21 cellular contexts compared by ENCODE assay signal in genomic region chr9:84111726-84112125, GRCh38.
DNase-seq lines count a peak whose midpoint lies in the region; ATAC-seq, FAIRE-seq and TF ChIP-seq lines count a peak whose summit lies in the region.
"Had no signal": no experiment of that assay in that cellular context is flagged by ENCODE, and none has a peak within 500 bp of the region (broad histone marks: within the 10 kb centered on the region; RNA-seq: fewer than 3 reads in every experiment).

No MANE protein-coding gene starts in this region.

- intact Hi-C loops in K562 (cut with micrococcal nuclease) (no loop called here), left ventricle myocardium inferior (cut with micrococcal nuclease) (no loop called here)

- H3K36me3 ChIP-seq in K562 (ENCODE audit: control insufficient read depth, insufficient read depth, low read length): no peaks in the 10 kb centered on the region
- no peaks in the 10 kb centered on the region for H3K36me3 ChIP-seq in left ventricle myocardium inferior

- TF ChIP-seq POLR2A in K562 (conservative IDR thresholded peaks at IDR 0.05): no peak

- POLR2A ChIA-PET in K562 (lab: Yijun Ruan, JAX): no interaction called here

- H3K9me3 ChIP-seq in K562 (replicated peaks; ENCODE audit: control insufficient read depth, insufficient read depth, low read depth, low read length) (no peaks in the 10 kb centered on the region), left ventricle myocardium inferior (replicated peaks) (peaks cover 34% of the 10 kb centered on the region)

- H3K9ac ChIP-seq in K562 (ENCODE audit: insufficient read depth in 1 of 2, low read depth in 2 of 2, low read length in 2 of 2): no peak overlapping the region

- TF ChIP-seq EP300 in K562 (IDR thresholded peaks at IDR 0.05; ENCODE audit: low read length): no peak

- no peak overlapping the region for H3K27ac ChIP-seq in K562 (ENCODE audit: extremely low read depth, low read depth, low read length)
- H3K27ac ChIP-seq in left ventricle myocardium inferior (replicated peaks): no peak overlapping the region
- H3K27ac ChIP-seq: hepatocyte had no signal

- peak; percentile 13 for DNase-seq in EL
- peak; percentile 93 for DNase-seq in LHCN-M2 (ENCODE audit: low read depth)
- DNase-seq in K562 (ENCODE audit: extremely low read depth in 1 of 4, low spot score in 3 of 4): no peak
- DNase-seq in iris pigment epithelial cell (ENCODE audit: low read depth): peak; percentile 13
- DNase-seq in urothelium cell line (ENCODE audit: low spot score): no peak
- no peak for DNase-seq in left ventricle myocardium inferior
- DNase-seq: activated CD4-positive, alpha-beta T cell treated with anti-CD3 and anti-CD28 coated beads, Interleukin-2, amount 10 ng/mL, durations not matched to agents 7 days and 5 days; central memory CD4-positive, alpha-beta T cell; GF-D8; GOT3; mesendoderm; NCI-H1694; Right ventricle myocardium superior; stimulated activated CD4-positive, alpha-beta T cell treated with anti-CD3 and anti-CD28 coated beads, Interleukin-2, amount 100 ng/mL, for 24 hours; stimulated activated naive CD4-positive, alpha-beta T cell treated with Interleukin-2 at 50 U/mL for 16 hours; trophoblast cell had no signal

- H3K4me3 ChIP-seq in K562 (no peak overlapping the region), left ventricle myocardium inferior (no peak overlapping the region)
- H3K4me3 ChIP-seq: GM12878, hepatocyte had no signal

- no TSS peak for BruUV-seq in K562 (replicated peaks; lab: Mats Ljungman, UMichigan)

- WGBS in K562 (ENCODE audit: insufficient coverage, low coverage, missing lambda C conversion rate): 0% methylated on average over 3 of the region's 3 CpGs

- H2AFZ ChIP-seq in K562 (ENCODE audit: low read depth, low read length): no peak overlapping the region
- H2AFZ ChIP-seq: hepatocyte had no signal

- no peak for TF ChIP-seq CTCF in K562 (IDR thresholded peaks at IDR 0.05 in 2 of 3, conservative IDR thresholded peaks at IDR 0.05 in 1 of 3; ENCODE audit: insufficient read depth in 2 of 3, low read depth in 1 of 3, low read length in 3 of 3)
- no peak for TF ChIP-seq CTCF in left ventricle myocardium inferior (IDR thresholded peaks at IDR 0.05; ENCODE audit: borderline replicate concordance)

- H3K79me2 ChIP-seq in K562 (ENCODE audit: control insufficient read depth, insufficient read depth, low read length): no peaks in the 10 kb centered on the region
- H3K79me2 ChIP-seq: hepatocyte had no signal

- CTCF ChIA-PET in K562 (lab: Yijun Ruan, JAX; ENCODE audit: low intra/inter-chr PET ratio): no interaction called here

- in situ Hi-C loops in K562 (cut with MboI): no loop called here

- FAIRE-seq in K562 (lab: Jason Lieb, UNC) (no peak), urothelium cell line (lab: Jason Lieb, UNC) (no peak)
- FAIRE-seq: GM12878, GM19239 had no signal

- H4K20me1 ChIP-seq in K562 (replicated peaks; ENCODE audit: control insufficient read depth, insufficient read depth, low read length): no peaks in the 10 kb centered on the region

- H3K9me1 ChIP-seq in K562 (ENCODE audit: control insufficient read depth, insufficient read depth, low read length): no peaks in the 10 kb centered on the region

- no peak for TF ChIP-seq RAD21 in K562 (CRISPR knock-in tag; conservative IDR thresholded peaks at IDR 0.05 in 1 of 2, IDR thresholded peaks at IDR 0.05 in 1 of 2)

- ATAC-seq in K562: no peak; the same call in 2 of the 3 replicates
- ATAC-seq in HG03439 (IDR thresholded peaks at IDR 0.05; ENCODE audit: unreplicated experiment): no peak
- ATAC-seq in GM21360 (IDR thresholded peaks at IDR 0.05; ENCODE audit: unreplicated experiment): no peak
- ATAC-seq: GM12878 had no signal

- no peak overlapping the region for H3K4me2 ChIP-seq in K562 (ENCODE audit: insufficient read depth, low read length)
- H3K4me2 ChIP-seq: hepatocyte had no signal

- no peaks in the 10 kb centered on the region for H3K4me1 ChIP-seq in K562 (replicated peaks in 1 of 2; ENCODE audit: control insufficient read depth in 2 of 2, insufficient read depth in 2 of 2, low read length in 2 of 2)
- H3K4me1 ChIP-seq in left ventricle myocardium inferior: peaks cover 8% of the 10 kb centered on the region

- H3K27me3 ChIP-seq in K562 (ENCODE audit: control insufficient read depth in 2 of 2, insufficient read depth in 2 of 2, low read length in 2 of 2) (peaks cover 0 to 4% of the 10 kb centered on the region in 2 experiments; a peak in 1 of 5 replicates), left ventricle myocardium inferior (ENCODE audit: low read depth) (no peaks in the 10 kb centered on the region)

TF ChIP-seq in K562, 482 proteins besides CTCF, POLR2A, EP300 and RAD21:
- TF ChIP-seq ZZZ3 (IDR thresholded peaks at IDR 0.05): no peak
- TF ChIP-seq MCM7 (IDR thresholded peaks at IDR 0.05): no peak
- TF ChIP-seq ZNF695 (CRISPR knock-in tag; IDR thresholded peaks at IDR 0.05): no peak
- peak; percentile 39; the same call in 1 of the 2 replicates for TF ChIP-seq FOSL1 (tag; conservative IDR thresholded peaks at IDR 0.05)
- TF ChIP-seq POLR3G (IDR thresholded peaks at IDR 0.05; ENCODE audit: extremely low read depth, insufficient read length, insufficient replicate concordance): no peak
- no peak for TF ChIP-seq SMC3 (conservative IDR thresholded peaks at IDR 0.05; ENCODE audit: insufficient read depth, low read depth, low read length)
- TF ChIP-seq, protein P1, sequence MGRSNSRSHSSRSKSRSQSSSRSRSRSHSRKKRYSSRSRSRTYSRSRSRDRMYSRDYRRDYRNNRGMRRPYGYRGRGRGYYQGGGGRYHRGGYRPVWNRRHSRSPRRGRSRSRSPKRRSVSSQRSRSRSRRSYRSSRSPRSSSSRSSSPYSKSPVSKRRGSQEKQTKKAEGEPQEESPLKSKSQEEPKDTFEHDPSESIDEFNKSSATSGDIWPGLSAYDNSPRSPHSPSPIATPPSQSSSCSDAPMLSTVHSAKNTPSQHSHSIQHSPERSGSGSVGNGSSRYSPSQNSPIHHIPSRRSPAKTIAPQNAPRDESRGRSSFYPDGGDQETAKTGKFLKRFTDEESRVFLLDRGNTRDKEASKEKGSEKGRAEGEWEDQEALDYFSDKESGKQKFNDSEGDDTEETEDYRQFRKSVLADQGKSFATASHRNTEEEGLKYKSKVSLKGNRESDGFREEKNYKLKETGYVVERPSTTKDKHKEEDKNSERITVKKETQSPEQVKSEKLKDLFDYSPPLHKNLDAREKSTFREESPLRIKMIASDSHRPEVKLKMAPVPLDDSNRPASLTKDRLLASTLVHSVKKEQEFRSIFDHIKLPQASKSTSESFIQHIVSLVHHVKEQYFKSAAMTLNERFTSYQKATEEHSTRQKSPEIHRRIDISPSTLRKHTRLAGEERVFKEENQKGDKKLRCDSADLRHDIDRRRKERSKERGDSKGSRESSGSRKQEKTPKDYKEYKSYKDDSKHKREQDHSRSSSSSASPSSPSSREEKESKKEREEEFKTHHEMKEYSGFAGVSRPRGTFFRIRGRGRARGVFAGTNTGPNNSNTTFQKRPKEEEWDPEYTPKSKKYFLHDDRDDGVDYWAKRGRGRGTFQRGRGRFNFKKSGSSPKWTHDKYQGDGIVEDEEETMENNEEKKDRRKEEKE (IDR thresholded peaks at IDR 0.05; ENCODE audit: borderline replicate concordance in 1 of 2, control insufficient read depth in 1 of 2, low read depth in 2 of 2, low read length in 1 of 2): no peak
- TF ChIP-seq ZNF239 (CRISPR knock-in tag; IDR thresholded peaks at IDR 0.05): no peak
- no peak for TF ChIP-seq U2AF1 (optimal IDR thresholded peaks at IDR 0.05; ENCODE audit: low read depth, low read length)
TF ChIP-seq in K562: peak in this region for 1.

Comparison
In these comparisons a context has a peak if more than half of its experiments do, and no peak if none do; other contexts are left out.
1. DNase-seq: peak in EL (single experiment), LHCN-M2 (single experiment) and iris pigment epithelial cell (single experiment); none in K562 (0 of 4), urothelium cell line (single experiment) and left ventricle myocardium inferior (single experiment).